13 cellular contexts compared by ENCODE assay signal in the genomic region with DNA sequence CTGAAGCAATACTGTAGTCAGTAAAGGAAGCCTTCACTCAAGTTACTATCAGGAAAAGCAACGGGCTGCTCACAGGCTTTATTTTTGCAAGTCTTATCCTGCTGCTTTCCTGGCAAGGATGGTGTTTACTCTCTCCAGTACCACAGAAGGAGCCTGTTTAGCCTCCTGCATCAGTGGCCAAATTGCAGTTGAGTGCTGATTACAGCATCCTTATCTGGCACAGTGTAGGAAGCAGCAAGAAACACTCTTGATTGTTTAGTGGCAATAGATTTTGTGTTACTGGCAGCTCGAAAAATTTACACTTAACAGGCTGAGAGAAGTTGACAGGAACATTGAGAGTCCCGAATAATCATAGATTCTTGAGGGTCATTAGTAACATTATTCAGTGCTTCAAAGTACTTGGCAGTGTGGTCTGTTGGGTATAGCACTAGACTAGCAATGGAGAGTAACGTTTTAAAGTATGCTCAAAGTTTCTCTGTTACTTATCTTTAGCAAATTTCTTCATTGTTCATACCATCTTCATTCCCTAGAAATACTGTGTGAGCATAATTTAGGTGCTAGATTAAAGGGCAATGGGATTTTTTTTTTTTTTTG. TPM values are rescaled to one million over a fixed set of nuclear protein-coding genes. Genes with fewer than 3 reads are reported as not detected.
DNase-seq lines count a peak whose midpoint lies in the region; ATAC-seq and TF ChIP-seq lines count a peak whose summit lies in the region.
"Had no signal": no experiment of that assay in that cellular context is flagged by ENCODE, and none has a peak within 500 bp of the region (broad histone marks: within the 10 kb centered on the region; RNA-seq: fewer than 3 reads in every experiment).

No MANE protein-coding gene starts in this region.

- no peaks in the 10 kb centered on the region for H3K27me3 ChIP-seq in left ventricle myocardium inferior (ENCODE audit: low read depth)
- H3K27me3 ChIP-seq in skeletal muscle tissue (ENCODE audit: control insufficient read depth in 3 of 3, insufficient read depth in 3 of 3, low read length in 3 of 3) = no peaks in the 10 kb centered on the region
- no peaks in the 10 kb centered on the region for H3K27me3 ChIP-seq in PC-3 (ENCODE audit: low read length)

- no peak overlapping the region for H2AFZ ChIP-seq in PC-3 (ENCODE audit: low read length)

- no peak overlapping the region for H3K4me3 ChIP-seq in left ventricle myocardium inferior
- H3K4me3 ChIP-seq in skeletal muscle tissue (ENCODE audit: low read length in 3 of 3) = no peak overlapping the region
- H3K4me3 ChIP-seq in PC-3 (ENCODE audit: low read length) = no peak overlapping the region
- H3K4me3 ChIP-seq: HAP-1 had no signal

- POLR2A ChIA-PET in PC-3 (lab: Charles Lee; ENCODE audit: unreplicated experiment) = no interaction called here

- no TSS peak for BruUV-seq in PC-3 (replicated peaks; lab: Mats Ljungman, UMichigan)

- no peaks in the 10 kb centered on the region for H3F3A ChIP-seq in PC-3 (ENCODE audit: low read length, unreplicated experiment)

- H3K4me1 ChIP-seq in left ventricle myocardium inferior (peaks cover 15% of the 10 kb centered on the region), skeletal muscle tissue (ENCODE audit: control insufficient read depth in 3 of 3, insufficient read depth in 3 of 3, low read length in 3 of 3) (peaks cover 7 to 8% (median 8%) of the 10 kb centered on the region in 3 donors), PC-3 (ENCODE audit: insufficient read depth, low read length) (no peaks in the 10 kb centered on the region)

- no peaks in the 10 kb centered on the region for H4K20me1 ChIP-seq in PC-3 (ENCODE audit: low read length)

- H3K36me3 ChIP-seq in left ventricle myocardium inferior (no peaks in the 10 kb centered on the region), skeletal muscle tissue (ENCODE audit: control insufficient read depth in 3 of 3, insufficient read depth in 3 of 3, low read length in 3 of 3) (no peaks in the 10 kb centered on the region), PC-3 (ENCODE audit: low read depth, low read length) (no peaks in the 10 kb centered on the region)
- H3K36me3 ChIP-seq: HAP-1 had no signal

- H3K27ac ChIP-seq in left ventricle myocardium inferior (replicated peaks) = peak overlapping the region; percentile 41
- peak overlapping the region; percentile 36 for H3K27ac ChIP-seq in skeletal muscle tissue (ENCODE audit: low read depth, low read length)
- H3K27ac ChIP-seq in PC-3 (ENCODE audit: low read length) = no peak overlapping the region

- TF ChIP-seq CTCF in left ventricle myocardium inferior (IDR thresholded peaks at IDR 0.05; ENCODE audit: borderline replicate concordance) (no peak), PC-3 (conservative IDR thresholded peaks at IDR 0.05; ENCODE audit: low read depth, low read length) (no peak)

- DNase-seq in NCI-H2029 (lab: John Stamatoyannopoulos, UW) (peak; percentile 82), amniotic epithelial cell (ENCODE audit: low read depth) (peak; percentile 69), left ventricle myocardium inferior (no peak), PC-3 (no peak)
- DNase-seq in central memory CD4-positive, alpha-beta T cell = no peak
- DNase-seq: DMS53; NCI-H526; stimulated activated naive CD4-positive, alpha-beta T cell; T-helper 2 cell had no signal

- H3K9ac ChIP-seq in skeletal muscle tissue (ENCODE audit: low read depth in 1 of 3, low read length in 3 of 3) (peak overlapping the region in 1 of 3 donors; percentile 28), PC-3 (ENCODE audit: low read length) (no peak overlapping the region)

- H3K4me2 ChIP-seq in PC-3 (ENCODE audit: low read length) = no peak overlapping the region

- H3K9me3 ChIP-seq in left ventricle myocardium inferior (replicated peaks) = no peaks in the 10 kb centered on the region
- H3K9me3 ChIP-seq in skeletal muscle tissue (ENCODE audit: control insufficient read depth in 3 of 3, low read length in 3 of 3) = no peaks in the 10 kb centered on the region
- H3K9me3 ChIP-seq in PC-3 (ENCODE audit: low read length) = no peaks in the 10 kb centered on the region
- H3K9me3 ChIP-seq: HAP-1 had no signal

- CTCF ChIA-PET in PC-3 (lab: Charles Lee) = no interaction called here

- H3K79me2 ChIP-seq in PC-3 (ENCODE audit: low read length) = peaks cover 18% of the 10 kb centered on the region; the same call in 1 of the 2 replicates

- H3K9me2 ChIP-seq in PC-3 (replicated peaks; ENCODE audit: low read length) = no peaks in the 10 kb centered on the region

- intact Hi-C loops in left ventricle myocardium inferior (cut with micrococcal nuclease) = no loop called here
- intact Hi-C loops in PC-3 (cut with micrococcal nuclease) = no loop called here

- ATAC-seq in HG02981 (IDR thresholded peaks at IDR 0.05; ENCODE audit: unreplicated experiment) = no peak
- ATAC-seq in HG03378 (IDR thresholded peaks at IDR 0.05; ENCODE audit: unreplicated experiment) = no peak
- no peak for ATAC-seq in PC-3

RNA-seq across cellular contexts. Expression of a gene that starts 11.7 kb away (rescaled TPM):
- total RNA-seq in left ventricle myocardium inferior (4.8 TPM), skeletal muscle tissue (23.5 TPM), PC-3 (2014; rRNA removed) (19.8 and 22.6 TPM in 2 replicates)

RNA-seq across cellular contexts. Expression of a gene that starts 25.4 kb away (rescaled TPM):
- total RNA-seq in left ventricle myocardium inferior = 3.6 TPM
- total RNA-seq in skeletal muscle tissue = 10.4 TPM
- 42.0 and 43.3 TPM in 2 replicates for total RNA-seq in PC-3 (2014; rRNA removed)

RNA-seq across cellular contexts. Expression of a gene that starts 25.4 kb away (rescaled TPM):
- total RNA-seq in left ventricle myocardium inferior (0.71 TPM), skeletal muscle tissue (0.52 TPM), PC-3 (2014; rRNA removed) (71.4 and 88.6 TPM in 2 replicates)

RNA-seq across cellular contexts. Expression of a gene that starts 45.5 kb away (rescaled TPM):
- total RNA-seq in left ventricle myocardium inferior = not detected
- total RNA-seq in skeletal muscle tissue = not detected
- not detected in 2 replicates for total RNA-seq in PC-3 (2014; rRNA removed)

RNA-seq across cellular contexts. Expression of a gene that starts 56.8 kb away (rescaled TPM):
- total RNA-seq in left ventricle myocardium inferior (6.7 TPM), skeletal muscle tissue (30.3 TPM), PC-3 (2014; rRNA removed) (22.3 and 27.7 TPM in 2 replicates)

Comparison
In these comparisons a context has a peak if more than half of its experiments do, and no peak if none do; other contexts are left out.
1. DNase-seq: peak in NCI-H2029 (single experiment) and amniotic epithelial cell (single experiment); none in left ventricle myocardium inferior (single experiment), PC-3 (single experiment) and central memory CD4-positive, alpha-beta T cell (single experiment).
2. RNA of a gene that starts 25.4 kb away (total RNA-seq): 71.4 to 88.6 TPM in PC-3; 0.71 TPM in left ventricle myocardium inferior (single experiment) and 0.52 TPM in skeletal muscle tissue (single experiment); every median in the first group is over 10 times any median in the second.